1 cellular context compared by ENCODE assay signal in genomic region chr17:7072406-7072805, GRCh38.
A peak's percentile ranks its signal among the peaks of the same experiment; 100 is the strongest.
TF ChIP-seq lines count a peak whose summit lies in the region.

No MANE protein-coding gene starts in this region.

TF ChIP-seq in GM12878, 131 proteins besides CTCF, POLR2A, EP300 and RAD21:
- TF ChIP-seq MEF2B (IDR thresholded peaks at IDR 0.05; ENCODE audit: partially characterized antibody, poor library complexity, severe bottlenecking) = peak; percentile 24
- TF ChIP-seq POU2F2 (IDR thresholded peaks at IDR 0.05; ENCODE audit: borderline replicate concordance, low read depth, low read length) = no peak
- no peak for TF ChIP-seq BACH1 (IDR thresholded peaks at IDR 0.05; ENCODE audit: borderline replicate concordance)
- no peak for TF ChIP-seq STAT3 (IDR thresholded peaks at IDR 0.05; ENCODE audit: low read depth, low read length)
- TF ChIP-seq E2F4 (IDR thresholded peaks at IDR 0.05; ENCODE audit: low read depth, low read length) = no peak
- TF ChIP-seq SIN3A (IDR thresholded peaks at IDR 0.05; ENCODE audit: low read depth, low read length) = no peak
